Comparison of ENCODE assay signal across 33 cellular contexts in the genomic region with DNA sequence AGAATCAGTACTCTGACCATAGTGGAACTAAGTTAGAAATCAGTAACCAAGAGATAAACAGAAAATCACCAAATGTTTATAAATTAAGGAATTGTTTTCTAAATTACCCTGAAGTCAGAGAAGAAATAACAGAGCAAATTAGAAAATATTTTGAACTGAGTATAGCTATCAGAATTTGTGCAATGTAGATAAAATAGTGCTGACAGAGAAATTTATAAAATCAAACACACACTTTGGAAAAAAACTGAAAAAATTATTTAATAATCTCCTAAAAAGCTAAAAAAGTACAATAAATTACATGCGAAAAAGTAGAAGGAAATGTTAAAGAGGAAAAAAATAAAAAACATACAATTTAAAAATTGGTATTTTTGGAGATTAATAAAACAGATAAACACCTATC. TPM values are rescaled to one million over a fixed set of nuclear protein-coding genes. Genes with fewer than 3 reads are reported as not detected.
"Had no signal": no experiment of that assay in that cellular context is flagged by ENCODE, and none has a peak within 500 bp of the region (broad histone marks: within the 10 kb centered on the region; RNA-seq: fewer than 3 reads in every experiment).

No MANE protein-coding gene starts in this region.

- H3K36me3 ChIP-seq: adrenal gland, ascending aorta, breast epithelium, cardiac muscle cell, colonic mucosa, esophagus muscularis mucosa, gastroesophageal sphincter, WERI-Rb-1 had no signal

- H3K4me3 ChIP-seq: adrenal gland, ascending aorta, breast epithelium, cardiac muscle cell, colonic mucosa, esophagus muscularis mucosa, gastroesophageal sphincter had no signal

- DNase-seq: activated B cell treated with CpG ODN at 0.5 μM for 24 hours; activated CD4-positive, alpha-beta T cell treated with anti-CD3 and anti-CD28 coated beads for 48 hours; activated CD4-positive, alpha-beta T cell treated with anti-CD3 and anti-CD28 coated beads, Interleukin-2, amount 50 U/mL, for 1 hour; activated CD4-positive, alpha-beta T cell treated with anti-CD3 and anti-CD28 coated beads, Interleukin-2, amount 50 U/mL, for 48 hours; activated CD8-positive, alpha-beta memory T cell treated with anti-CD3 and anti-CD28 coated beads for 24 hours; activated CD8-positive, alpha-beta T cell treated with anti-CD3 and anti-CD28 coated beads for 36 hours; activated effector memory CD4-positive, alpha-beta T cell treated with Interleukin-2 at 50 U/mL for 16 hours; activated gamma-delta T cell treated with Interleukin-2 at 50 U/mL for 16 hours; activated naive CD4-positive, alpha-beta T cell treated with anti-CD3 and anti-CD28 coated beads for 36 hours; activated naive CD8-positive, alpha-beta T cell treated with anti-CD3 and anti-CD28 coated beads for 36 hours; activated naive CD8-positive, alpha-beta T cell treated with anti-CD3 and anti-CD28 coated beads, Interleukin-2, amount 50 U/mL, for 24 hours; activated T-cell treated with anti-CD3 and anti-CD28 coated beads, Interleukin-2, amount 50 U/mL, for 4 hours; adrenal gland; amygdala; central memory CD4-positive, alpha-beta T cell; cerebellar nuclear complex; colonic mucosa; effector memory CD4-positive, alpha-beta T cell; endodermal cell; erythroblast; foreskin keratinocyte; head of caudate nucleus; T-helper 1 cell; T-helper 17 cell; T1000; WERI-Rb-1 had no signal

- H3K27me3 ChIP-seq: adrenal gland, ascending aorta, breast epithelium, cardiac muscle cell, colonic mucosa, esophagus muscularis mucosa, foreskin keratinocyte, gastroesophageal sphincter had no signal

- H3K27ac ChIP-seq: adrenal gland, ascending aorta, breast epithelium, cardiac muscle cell, colonic mucosa, esophagus muscularis mucosa, foreskin keratinocyte, gastroesophageal sphincter, WERI-Rb-1 had no signal

- H3K9me3 ChIP-seq: adrenal gland, ascending aorta, breast epithelium, colonic mucosa, esophagus muscularis mucosa, gastroesophageal sphincter had no signal

- ATAC-seq: activated CD4-positive, CD25-positive, alpha-beta regulatory T cell treated with anti-CD3 and anti-CD28 coated beads, Interleukin-2, amount 50 U/mL, for 24 hours; activated CD8-positive, alpha-beta T cell treated with anti-CD3 and anti-CD28 coated beads for 36 hours; activated naive CD8-positive, alpha-beta T cell treated with anti-CD3 and anti-CD28 coated beads, Interleukin-2, amount 50 U/mL, for 24 hours; activated T-cell treated with anti-CD3 and anti-CD28 coated beads, Interleukin-2, amount 50 U/mL, for 4 hours; activated T-helper 17 cell treated with anti-CD3 and anti-CD28 coated beads, Interleukin-2, amount 50 U/mL, for 72 hours; foreskin keratinocyte; gastroesophageal sphincter; T-helper 17 cell had no signal

- H3K4me1 ChIP-seq: adrenal gland, ascending aorta, breast epithelium, colonic mucosa, esophagus muscularis mucosa, foreskin keratinocyte, gastroesophageal sphincter had no signal

RNA-seq across cellular contexts. Expression of gene PPP1R2B, which starts 37.1 kb away (rescaled TPM):
- total RNA-seq: activated naive CD8-positive, alpha-beta T cell treated with anti-CD3 and anti-CD28 coated beads for 36 hours; ascending aorta; breast epithelium; cardiac muscle cell; colonic mucosa; endodermal cell; esophagus muscularis mucosa; foreskin keratinocyte had no signal
- polyA plus RNA-seq: cardiac muscle cell had no signal
